Comparison of ENCODE assay signal across 7 cellular contexts in the genomic region with DNA sequence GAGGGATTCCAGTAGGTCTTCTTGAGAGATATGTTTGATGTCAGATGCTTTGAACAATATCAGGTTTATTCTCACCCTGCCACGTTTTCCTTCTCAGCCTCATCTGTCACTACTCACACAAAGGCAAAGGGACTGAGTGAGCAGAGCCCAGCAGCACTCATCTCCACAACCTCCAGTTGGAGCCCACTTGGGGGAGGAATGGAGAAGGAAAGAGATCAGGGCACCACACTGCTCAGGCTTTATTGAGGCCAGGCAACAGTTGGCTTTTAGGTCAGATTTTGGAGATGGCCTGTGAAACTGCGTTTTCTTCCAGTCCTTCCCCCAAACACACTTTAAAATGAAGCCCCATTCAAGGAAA. TPM values are rescaled to one million over a fixed set of nuclear protein-coding genes. Genes with fewer than 3 reads are reported as not detected.
DNase-seq lines count a peak whose midpoint lies in the region; ATAC-seq, FAIRE-seq and TF ChIP-seq lines count a peak whose summit lies in the region.
"Not testable (repeated sequence)": the region's sequence is repeated elsewhere in the genome, so short reads cannot be mapped to it uniquely, and the experiment has no call there.

No MANE protein-coding gene starts in this region.

- not testable (repeated sequence) for TF ChIP-seq RAD21 in HepG2 (CRISPR knock-in tag; IDR thresholded peaks at IDR 0.05)

- BruUV-seq in HepG2 (replicated peaks; lab: Mats Ljungman, UMichigan) = not testable (repeated sequence)

- H3K79me2 ChIP-seq in GM23338 (replicated peaks; ENCODE audit: insufficient read depth); HepG2 (ENCODE audit: insufficient read depth, low read length): not testable (repeated sequence)

- not testable (repeated sequence) for TF ChIP-seq POLR2A in HepG2 (IDR thresholded peaks at IDR 0.05; ENCODE audit: insufficient read depth in 1 of 2, low read depth in 2 of 2, low read length in 2 of 2); upper lobe of left lung (IDR thresholded peaks at IDR 0.05)

- not testable (repeated sequence) for H3K36me3 Mint-ChIP-seq in GM23338 (ENCODE audit: low read depth); activated CD4-positive, alpha-beta T cell treated with anti-CD3 and anti-CD28 coated beads for 36 hours (ENCODE audit: low read depth)

- not testable (repeated sequence) for H3K27ac ChIP-seq in GM23338 (ENCODE audit: low read depth); HepG2 (ENCODE audit: extremely low read length, insufficient read depth, low read length); psoas muscle; upper lobe of left lung

- WGBS in HepG2 (ENCODE audit: low lambda C conversion rate) = no CpG with 5 or more reads among the region's 2 CpGs
- WGBS in psoas muscle, 3 donors = 40% methylated on average over 1 of the region's 2 CpGs; no CpG with 5 or more reads in 1 of the 3 donors
- WGBS in upper lobe of left lung, 2 donors = no CpG with 5 or more reads among the region's 2 CpGs

- not testable (repeated sequence) for H3K9me3 ChIP-seq in HepG2 (ENCODE audit: low read length); psoas muscle; upper lobe of left lung

- ATAC-seq in GM23338 (peak; percentile 47), Right ventricle myocardium inferior (peak; percentile 66), left ventricle myocardium superior (peak; percentile 73), HepG2 (peak; percentile 47), psoas muscle (peak; percentile 52 to 74 (median 56)), upper lobe of left lung (ENCODE audit: low FRiP score in 2 of 2) (peak; percentile 34 to 62)
- ATAC-seq in activated CD4-positive, alpha-beta T cell treated with anti-CD3 and anti-CD28 coated beads for 36 hours = peak; percentile 6

- TF ChIP-seq EP300 in HepG2 (IDR thresholded peaks at IDR 0.05; ENCODE audit: low read depth in 2 of 2, low read length in 2 of 2); HepG2 (CRISPR knock-in tag; IDR thresholded peaks at IDR 0.05; ENCODE audit: borderline replicate concordance); upper lobe of left lung (IDR thresholded peaks at IDR 0.05): not testable (repeated sequence)

- not testable (repeated sequence) for H3K36me3 ChIP-seq in GM23338 (ENCODE audit: insufficient read depth); HepG2 (replicated peaks in 1 of 2; ENCODE audit: control insufficient read depth in 1 of 2, insufficient read depth in 2 of 2, low read length in 2 of 2); psoas muscle (ENCODE audit: insufficient read depth in 1 of 2, low read depth in 1 of 2); upper lobe of left lung

- not testable (repeated sequence) for DNase-seq in GM23338 (ENCODE audit: low spot score); activated CD4-positive, alpha-beta T cell treated with anti-CD3 and anti-CD28 coated beads for 36 hours; Right ventricle myocardium inferior (ENCODE audit: missing footprints); left ventricle myocardium superior; HepG2 (ENCODE audit: low spot score); psoas muscle; upper lobe of left lung

- H4K20me1 ChIP-seq in GM23338 (replicated peaks; ENCODE audit: insufficient read depth); HepG2 (ENCODE audit: insufficient read depth, low read length): not testable (repeated sequence)

- H3K9ac ChIP-seq in HepG2 (ENCODE audit: insufficient read depth, low read depth, low read length) = not testable (repeated sequence)

- not testable (repeated sequence) for H3K9me2 ChIP-seq in GM23338 (ENCODE audit: insufficient read depth)

- not testable (repeated sequence) for H3K27ac Mint-ChIP-seq in GM23338; activated CD4-positive, alpha-beta T cell treated with anti-CD3 and anti-CD28 coated beads for 36 hours

- intact Hi-C loops in activated CD4-positive, alpha-beta T cell treated with anti-CD3 and anti-CD28 coated beads for 36 hours (cut with DNase I, micrococcal nuclease); Right ventricle myocardium inferior (cut with DNase I); left ventricle myocardium superior (cut with micrococcal nuclease); HepG2 (cut with micrococcal nuclease; ENCODE audit: unreplicated experiment); psoas muscle (cut with DNase I): not testable (repeated sequence)

- H3K4me2 ChIP-seq in GM23338; HepG2 (ENCODE audit: low read depth, low read length): not testable (repeated sequence)

- not testable (repeated sequence) for H3F3A ChIP-seq in GM23338 (replicated peaks; ENCODE audit: low read depth)

- not testable (repeated sequence) for H3K4me3 Mint-ChIP-seq in GM23338; activated CD4-positive, alpha-beta T cell treated with anti-CD3 and anti-CD28 coated beads for 36 hours

- POLR2A ChIA-PET in activated CD4-positive, alpha-beta T cell treated with anti-CD3 and anti-CD28 coated beads for 36 hours (lab: Charles Lee); HepG2 (lab: Yijun Ruan, JAX): not testable (repeated sequence)

- not testable (repeated sequence) for TF ChIP-seq CTCF in GM23338 (conservative IDR thresholded peaks at IDR 0.05; ENCODE audit: low read depth in 2 of 2); HepG2 (CRISPR knock-in tag; IDR thresholded peaks at IDR 0.05); psoas muscle (IDR thresholded peaks at IDR 0.05); upper lobe of left lung (IDR thresholded peaks at IDR 0.05)

- not testable (repeated sequence) for FAIRE-seq in HepG2 (lab: Jason Lieb, UNC)

- CTCF ChIA-PET in activated CD4-positive, alpha-beta T cell treated with anti-CD3 and anti-CD28 coated beads for 36 hours (lab: Charles Lee); HepG2 (lab: Yijun Ruan, JAX; ENCODE audit: low intra/inter-chr PET ratio, low total read pairs): not testable (repeated sequence)

- H3K4me1 ChIP-seq in GM23338 (ENCODE audit: insufficient read depth); HepG2 (ENCODE audit: insufficient read depth, low read length); psoas muscle; upper lobe of left lung: not testable (repeated sequence)

- not testable (repeated sequence) for H3K9me3 Mint-ChIP-seq in GM23338; activated CD4-positive, alpha-beta T cell treated with anti-CD3 and anti-CD28 coated beads for 36 hours (ENCODE audit: low read depth)

- not testable (repeated sequence) for H2AFZ ChIP-seq in GM23338; HepG2 (ENCODE audit: low read length)

- in situ Hi-C loops in HepG2 (cut with HindIII; ENCODE audit: extremely low pct_ligation_motif_present, low pct_unique_long_range_greater_than_20kb) = not testable (repeated sequence)

- H3K27me3 Mint-ChIP-seq in GM23338 (ENCODE audit: insufficient read depth, low read depth, poor library complexity); activated CD4-positive, alpha-beta T cell treated with anti-CD3 and anti-CD28 coated beads for 36 hours: not testable (repeated sequence)

- H3K27me3 ChIP-seq in GM23338 (ENCODE audit: insufficient read depth) = peaks cover 11% of the 10 kb centered on the region; the same call in 1 of the 2 replicates
- not testable (repeated sequence) for H3K27me3 ChIP-seq in HepG2 (ENCODE audit: control insufficient read depth in 1 of 2, insufficient read depth in 2 of 2, low read length in 2 of 2); psoas muscle (ENCODE audit: insufficient read depth in 3 of 3, low read length in 2 of 3); upper lobe of left lung

- H3K4me1 Mint-ChIP-seq in GM23338; activated CD4-positive, alpha-beta T cell treated with anti-CD3 and anti-CD28 coated beads for 36 hours: not testable (repeated sequence)

- not testable (repeated sequence) for H3K4me3 ChIP-seq in GM23338; HepG2 (replicated peaks in 1 of 3; ENCODE audit: insufficient read depth in 1 of 3, low read depth in 2 of 3, low read length in 3 of 3); psoas muscle; upper lobe of left lung

RNA-seq across cellular contexts. Expression of gene SEC22B, which starts 57.3 kb away (rescaled TPM):
- 14.2 and 17.8 TPM in 2 replicates for total RNA-seq in GM23338 (2014; rRNA removed; shearing (Covaris generic))
- 16.6 and 17.6 TPM in 2 replicates for polyA plus RNA-seq in GM23338 (2016; fragmentation: Nextera tagmentation; extraction: Ambion mirVana)
- total RNA-seq in activated CD4-positive, alpha-beta T cell treated with anti-CD3 and anti-CD28 coated beads for 36 hours = 10 to 100 TPM; 19.7 to 20.4 TPM
- 14.1 TPM for total RNA-seq in Right ventricle myocardium inferior
- 14.0 TPM for total RNA-seq in left ventricle myocardium superior
- total RNA-seq in HepG2 (2016; rRNA removed; fragmentation: Illumina TruSeq; extraction: Trizol) = 29.1 and 38.5 TPM in 2 replicates
- total RNA-seq in HepG2 (2016; cell fraction: cytosol; rRNA removed; fragmentation: Illumina TruSeq; extraction: Trizol; ENCODE audit: low read depth) = 1.9 and 2.4 TPM in 2 replicates
- 29.5 and 40.0 TPM in 2 replicates for total RNA-seq in HepG2 (2016; cell fraction: insoluble cytoplasmic fraction; rRNA removed; fragmentation: Illumina TruSeq; extraction: Trizol)
- 8.9 and 9.8 TPM in 2 replicates for total RNA-seq in HepG2 (2016; cell fraction: membrane; rRNA removed; fragmentation: Illumina TruSeq; extraction: Trizol)
- 32.7 and 35.9 TPM in 2 replicates for total RNA-seq in HepG2 (2016; cell fraction: nucleus; rRNA removed; fragmentation: Illumina TruSeq; extraction: Trizol)
- polyA plus RNA-seq in HepG2 (2011; rRNA removed) = 12.2 and 14.2 TPM in 2 replicates
- polyA plus RNA-seq in HepG2 (2011; cell fraction: cytosol; rRNA removed) = 6.0 and 7.5 TPM in 2 replicates
- 11.6 and 13.9 TPM in 2 replicates for polyA plus RNA-seq in HepG2 (2011; cell fraction: nucleus; rRNA removed)
- polyA plus RNA-seq in HepG2 (2012) = 13.4 and 18.5 TPM in 2 replicates
- polyA plus RNA-seq in HepG2 (2016; cell fraction: cytosol; fragmentation: Illumina TruSeq; extraction: Trizol; ENCODE audit: low read depth) = 2.1 and 2.2 TPM in 2 replicates
- polyA plus RNA-seq in HepG2 (2016; cell fraction: insoluble cytoplasmic fraction; fragmentation: Illumina TruSeq; extraction: Trizol; ENCODE audit: low read depth) = 37.2 and 40.7 TPM in 2 replicates
- polyA plus RNA-seq in HepG2 (2016; cell fraction: membrane; fragmentation: Illumina TruSeq; extraction: Trizol; ENCODE audit: low read depth) = 6.3 and 6.7 TPM in 2 replicates
- 32.0 and 32.9 TPM in 2 replicates for polyA plus RNA-seq in HepG2 (2016; cell fraction: nucleus; fragmentation: Illumina TruSeq; extraction: Trizol; ENCODE audit: insufficient read depth, low read depth)
- polyA minus RNA-seq in HepG2 (2011; rRNA and poly(A)+ RNA removed; ENCODE audit: low replicate concordance) = 12.4 and 20.9 TPM in 2 replicates
- polyA minus RNA-seq in HepG2 (2011; cell fraction: cytosol; rRNA and poly(A)+ RNA removed) = 9.2 and 11.2 TPM in 2 replicates
- 66.5 and 85.1 TPM in 2 replicates for polyA minus RNA-seq in HepG2 (2011; cell fraction: nucleus; rRNA and poly(A)+ RNA removed)
- total RNA-seq in psoas muscle = 10 to 100 TPM; 14.7 to 24.4 (median 24.1) TPM
- 10 to 100 TPM; 14.2 to 26.9 (median 20.6) TPM for polyA plus RNA-seq in psoas muscle
- 10 to 100 TPM; 12.3 to 41.0 (median 24.9) TPM for total RNA-seq in upper lobe of left lung

Comparison
In these comparisons a context has a peak if more than half of its experiments do, and no peak if none do; other contexts are left out.
1. ATAC-seq: peak in every context shown above with its lines; median percentile 73 in left ventricle myocardium superior; 66 in Right ventricle myocardium inferior; 56 in psoas muscle; 48 in upper lobe of left lung; 47 in GM23338; 47 in HepG2; 6 in activated CD4-positive, alpha-beta T cell treated with anti-CD3 and anti-CD28 coated beads for 36 hours.